In the genomic region with DNA sequence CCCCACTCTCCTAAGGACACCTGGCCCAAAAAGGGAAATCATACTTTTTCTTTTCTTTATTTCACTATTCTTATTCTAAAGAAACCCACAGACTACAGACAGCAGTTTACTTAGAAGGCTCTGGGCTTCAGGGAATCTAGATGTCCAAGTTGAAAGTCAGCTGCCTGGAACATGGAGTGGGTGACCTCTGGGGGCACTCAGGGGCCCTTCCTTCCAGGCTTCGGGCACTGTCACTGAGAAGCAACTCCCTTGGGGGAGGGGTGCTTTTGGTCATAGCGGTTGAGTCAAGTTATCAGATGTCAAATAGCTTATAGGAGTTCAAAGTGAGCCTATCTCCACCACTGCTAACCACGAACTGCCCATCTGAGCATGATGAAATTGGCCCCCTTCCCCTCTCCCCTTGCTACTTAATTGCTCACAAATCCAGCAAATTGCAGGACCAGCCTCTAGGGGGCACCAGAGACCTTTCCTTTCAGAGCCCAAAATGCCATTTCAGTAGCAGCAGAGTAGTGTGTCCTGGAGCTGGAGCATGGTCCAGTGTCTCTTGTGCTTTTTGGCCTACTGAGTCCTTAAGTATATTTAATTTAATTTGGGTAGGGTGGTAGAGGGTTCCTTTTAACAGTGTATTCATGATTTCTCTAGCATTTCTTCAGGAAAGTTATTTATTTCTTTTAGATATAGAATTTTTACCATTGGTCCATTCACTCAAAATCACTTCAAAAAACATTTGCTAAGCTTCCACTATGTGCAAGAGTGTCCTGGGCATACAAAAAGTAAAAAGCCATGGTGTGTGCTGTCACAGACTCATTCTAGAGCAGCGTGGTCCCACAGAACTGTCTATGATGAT, we compare ENCODE assay signal across 8 cellular contexts.
DNase-seq lines count a peak whose midpoint lies in the region; ATAC-seq, FAIRE-seq and TF ChIP-seq lines count a peak whose summit lies in the region.

No MANE protein-coding gene starts in this region.

- H3K36me3 ChIP-seq in testis (ENCODE audit: low read depth, missing control alignments): no peaks in the 10 kb centered on the region

- H3K27me3 ChIP-seq in foreskin keratinocyte (no peaks in the 10 kb centered on the region), testis (no peaks in the 10 kb centered on the region)

- no peak overlapping the region for H3K27ac ChIP-seq in RWPE1
- H3K27ac ChIP-seq in foreskin keratinocyte: no peak overlapping the region
- H3K27ac ChIP-seq in testis: no peak overlapping the region

- FAIRE-seq in A204.1 (lab: Jason Lieb, UNC): peak; percentile 41

- intact Hi-C loops in testis (cut with DNase I; ENCODE audit: low total_unique reads): no loop called here

- TF ChIP-seq POLR2A in testis (IDR thresholded peaks at IDR 0.05): no peak

- TF ChIP-seq CTCF in GM13976 (IDR thresholded peaks at IDR 0.05; ENCODE audit: borderline replicate concordance, control extremely low read depth, extremely low read depth, insufficient read depth, missing control alignments) (peak; percentile 80), RWPE1 (conservative IDR thresholded peaks at IDR 0.05; ENCODE audit: low read depth) (peak; percentile 91), foreskin keratinocyte (conservative IDR thresholded peaks at IDR 0.05) (peak; percentile 90), testis (IDR thresholded peaks at IDR 0.05) (peak; percentile 62 to 94 (median 76))

- POLR2A ChIA-PET in RWPE1 (lab: Yijun Ruan, JAX; ENCODE audit: low non-redundant PET): no interaction called here

- H3K4me1 ChIP-seq in foreskin keratinocyte: no peaks in the 10 kb centered on the region
- H3K4me1 ChIP-seq in testis: no peaks in the 10 kb centered on the region

- ATAC-seq in foreskin keratinocyte: peak; percentile 65

- CTCF ChIA-PET in RWPE1 (lab: Yijun Ruan, JAX): interaction anchor here (0.6 to 4.7 kb wide), 32 partner anchors 8 to 899 kb away, joined by 3 to 52 read pairs (median 3); no protein-coding TSS in a partner anchor

- in situ Hi-C loops in GM13976 (cut with MboI; ENCODE audit: low sequenced_read_pairs, unreplicated experiment): loop anchor here (10.0 kb wide), 1 partner anchor 471 kb away; no protein-coding TSS in a partner anchor
- in situ Hi-C loops in KBM-7 (cut with MboI; ENCODE audit: low pct_unique_long_range_greater_than_20kb, low sequenced_read_pairs): loop anchor here (10.0 kb wide), 1 partner anchor 471 kb away; no protein-coding TSS in a partner anchor

- 35 to 42% methylated on average over 4 of the region's 4 CpGs for WGBS in testis, 2 donors

- no peaks in the 10 kb centered on the region for H3K9me3 ChIP-seq in testis

- H3K4me3 ChIP-seq in testis: no peak overlapping the region

- DNase-seq in GM13976 (ENCODE audit: low spot score): peak; percentile 53
- DNase-seq in KBM-7: peak; percentile 71
- DNase-seq in RWPE1 (ENCODE audit: low spot score): peak; percentile 74
- DNase-seq in activated T-helper 9 cell treated with anti-CD3 and anti-CD28 coated beads, Interleukin-2, amount 50 U/mL, for 16 hours (ENCODE audit: low read depth): peak; percentile 29
- DNase-seq in foreskin keratinocyte: no peak
- peak; percentile 28 for DNase-seq in occipital lobe (lab: John Stamatoyannopoulos, UW)
- peak; percentile 88 for DNase-seq in testis

Comparison
In these comparisons a context has a peak if more than half of its experiments do, and no peak if none do; other contexts are left out.
1. DNase-seq: peak in GM13976 (single experiment), KBM-7 (single experiment), RWPE1 (single experiment), activated T-helper 9 cell treated with anti-CD3 and anti-CD28 coated beads, Interleukin-2, amount 50 U/mL, for 16 hours (single experiment), occipital lobe (single experiment) and testis (single experiment); none in foreskin keratinocyte (0 of 2).
2. Peak in every context shown above with its lines, with median percentiles within 50 percentile points of each other: CTCF ChIP-seq.